ENCODE assay signal across 8 cellular contexts in the genomic region with DNA sequence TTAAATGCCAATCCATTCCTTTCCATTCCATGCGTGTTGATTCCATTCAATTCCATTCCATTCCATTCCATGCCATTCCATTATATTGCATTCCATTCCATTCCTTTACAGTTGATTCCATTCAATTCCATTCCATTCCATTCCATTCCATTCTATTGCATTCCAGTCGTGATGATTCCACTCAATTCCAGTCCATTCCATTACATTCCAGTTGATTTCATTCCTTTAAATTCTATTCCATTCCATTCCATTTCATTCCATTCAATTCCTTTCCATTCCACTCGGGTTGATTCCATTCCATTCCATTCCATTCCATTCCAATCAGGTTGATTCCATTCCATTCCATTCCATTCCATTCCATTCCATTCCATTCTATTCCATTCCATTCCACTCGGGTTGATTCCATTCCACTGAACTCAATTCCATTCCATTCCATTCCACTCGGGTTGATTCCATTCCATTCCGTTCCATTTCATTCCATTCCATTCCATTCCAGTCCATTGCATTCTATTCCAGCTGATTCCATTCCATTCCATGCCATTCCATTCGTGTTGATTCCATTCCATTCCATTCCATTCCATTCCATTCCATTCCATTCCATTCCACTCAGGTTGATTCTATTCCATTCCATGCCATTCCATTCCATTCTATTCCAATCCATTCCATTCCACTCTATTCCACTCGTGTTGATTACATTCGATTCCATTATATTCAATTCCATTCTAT.
DNase-seq lines count a peak whose midpoint lies in the region; ATAC-seq, FAIRE-seq and TF ChIP-seq lines count a peak whose summit lies in the region.
"Not testable (repeated sequence)": the region's sequence is repeated elsewhere in the genome, so short reads cannot be mapped to it uniquely, and the experiment has no call there.

No MANE protein-coding gene starts in this region.

- not testable (repeated sequence) for TF ChIP-seq EP300 in HepG2 (IDR thresholded peaks at IDR 0.05; ENCODE audit: low read depth in 2 of 2, low read length in 2 of 2); HepG2 (CRISPR knock-in tag; IDR thresholded peaks at IDR 0.05; ENCODE audit: borderline replicate concordance)

- H4K20me1 ChIP-seq in HepG2 (ENCODE audit: insufficient read depth, low read length), result not testable (repeated sequence)

- intact Hi-C loops in HepG2 (cut with micrococcal nuclease; ENCODE audit: unreplicated experiment); sciatic nerve (cut with DNase I): not testable (repeated sequence)

- not testable (repeated sequence) for TF ChIP-seq POLR2A in HepG2 (IDR thresholded peaks at IDR 0.05; ENCODE audit: insufficient read depth in 1 of 2, low read depth in 2 of 2, low read length in 2 of 2)

- POLR2A ChIA-PET in HepG2 (lab: Yijun Ruan, JAX), result not testable (repeated sequence)

- not testable (repeated sequence) for FAIRE-seq in HepG2 (lab: Jason Lieb, UNC)

- not testable (repeated sequence) for H3K79me2 ChIP-seq in HepG2 (ENCODE audit: insufficient read depth, low read length)

- H3K27me3 ChIP-seq in RWPE2 (ENCODE audit: insufficient read depth, poor library complexity, severe bottlenecking); foreskin keratinocyte; HepG2 (ENCODE audit: control insufficient read depth in 1 of 2, insufficient read depth in 2 of 2, low read length in 2 of 2): not testable (repeated sequence)

- not testable (repeated sequence) for H3K4me3 ChIP-seq in RWPE2 (ENCODE audit: severe bottlenecking); HepG2 (replicated peaks in 1 of 3; ENCODE audit: insufficient read depth in 1 of 3, low read depth in 2 of 3, low read length in 3 of 3)

- 9% methylated on average over 9 of the region's 9 CpGs for WGBS in HepG2 (ENCODE audit: low lambda C conversion rate)

- H3K27ac ChIP-seq in RWPE2 (ENCODE audit: poor library complexity, severe bottlenecking); foreskin keratinocyte; HepG2 (ENCODE audit: extremely low read length, insufficient read depth, low read length): not testable (repeated sequence)

- TF ChIP-seq CTCF in RWPE2 (IDR thresholded peaks at IDR 0.05; ENCODE audit: poor library complexity, severe bottlenecking); foreskin keratinocyte (conservative IDR thresholded peaks at IDR 0.05); HepG2 (CRISPR knock-in tag; IDR thresholded peaks at IDR 0.05): not testable (repeated sequence)

- not testable (repeated sequence) for H3K4me1 ChIP-seq in RWPE2 (ENCODE audit: insufficient read depth, poor library complexity, severe bottlenecking); foreskin keratinocyte; HepG2 (ENCODE audit: insufficient read depth, low read length)

- in situ Hi-C loops in HepG2 (cut with HindIII; ENCODE audit: extremely low pct_ligation_motif_present, low pct_unique_long_range_greater_than_20kb), result not testable (repeated sequence)

- peaks cover 11% of the 10 kb centered on the region for H3K9me3 ChIP-seq in RWPE2 (ENCODE audit: severe bottlenecking)
- not testable (repeated sequence) for H3K9me3 ChIP-seq in HepG2 (ENCODE audit: low read length)

- CTCF ChIA-PET in HepG2 (lab: Yijun Ruan, JAX; ENCODE audit: low intra/inter-chr PET ratio, low total read pairs), result not testable (repeated sequence)

- H3K4me2 ChIP-seq in HepG2 (ENCODE audit: low read depth, low read length), result not testable (repeated sequence)

- not testable (repeated sequence) for H3K36me3 ChIP-seq in RWPE2 (ENCODE audit: low read depth); HepG2 (replicated peaks in 1 of 2; ENCODE audit: control insufficient read depth in 1 of 2, insufficient read depth in 2 of 2, low read length in 2 of 2)

- not testable (repeated sequence) for DNase-seq in RWPE2 (ENCODE audit: low spot score); foreskin keratinocyte; HepG2 (ENCODE audit: low spot score); sciatic nerve (ENCODE audit: low spot score)

- H2AFZ ChIP-seq in HepG2 (ENCODE audit: low read length), result not testable (repeated sequence)

- not testable (repeated sequence) for H3K9ac ChIP-seq in HepG2 (ENCODE audit: insufficient read depth, low read depth, low read length)

- ATAC-seq in GM18498 (IDR thresholded peaks at IDR 0.05; ENCODE audit: unreplicated experiment) (peak; percentile 38), GM19328 (IDR thresholded peaks at IDR 0.05; ENCODE audit: unreplicated experiment) (peak; percentile 31), HG02610 (IDR thresholded peaks at IDR 0.05; ENCODE audit: unreplicated experiment) (peak; percentile 32), HG03354 (IDR thresholded peaks at IDR 0.05; ENCODE audit: poor library complexity, severe bottlenecking, unreplicated experiment) (peak; percentile 34), RWPE2 (ENCODE audit: low read depth) (0 out of 3 replicates have a peak, but pooled peaks have one; percentile 37), foreskin keratinocyte (peak; percentile 45), HepG2 (peak; percentile 45), sciatic nerve (peak; percentile 68)

- not testable (repeated sequence) for TF ChIP-seq RAD21 in HepG2 (CRISPR knock-in tag; IDR thresholded peaks at IDR 0.05)

- BruUV-seq in HepG2 (replicated peaks; lab: Mats Ljungman, UMichigan), result not testable (repeated sequence)
